ENCODE assay signal across 11 cellular contexts in the genomic region with DNA sequence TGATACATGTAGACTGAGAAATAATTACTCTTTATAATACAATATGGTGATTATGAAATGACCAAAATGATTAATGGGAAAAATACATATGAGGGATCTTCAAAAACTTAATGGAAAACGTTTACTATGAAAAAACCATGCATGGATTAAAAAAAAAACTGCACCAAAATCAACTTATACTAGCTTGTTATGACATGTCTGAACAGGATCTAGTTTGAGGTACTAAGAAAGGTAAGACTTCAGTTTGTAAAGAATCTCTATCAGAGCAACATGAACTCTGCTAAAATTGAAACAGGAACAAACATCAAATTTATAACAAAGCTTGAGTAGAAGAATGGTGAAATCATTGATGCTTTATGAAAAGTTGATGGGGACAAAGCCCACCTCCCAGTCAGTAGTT.
"Had no signal": no experiment of that assay in that cellular context is flagged by ENCODE, and none has a peak within 500 bp of the region (broad histone marks: within the 10 kb centered on the region; RNA-seq: fewer than 3 reads in every experiment).

No MANE protein-coding gene starts in this region.

- FAIRE-seq: H1, H54 had no signal

- H3K36me3 ChIP-seq: HAP-1 had no signal

- H3K4me3 Mint-ChIP-seq: GM23338, H9, HFFc6 had no signal

- H3K4me3 ChIP-seq: GM23248, GM23338, HAP-1 had no signal

- H3K27ac Mint-ChIP-seq: GM23338, H9, HFFc6 had no signal

- DNase-seq: GM23248, GOT3, H7, H9, HCEC 1CT, HFFc6 had no signal

- H3K9me3 Mint-ChIP-seq: GM23338, HFFc6 had no signal

- H2AFZ ChIP-seq: GM23248, GM23338 had no signal

- ATAC-seq: GM23338, HCT116 had no signal

- H3K4me2 ChIP-seq: GM23338 had no signal

- H3K9me3 ChIP-seq: HAP-1 had no signal
